In genomic region chr9:102054811-102055210, GRCh38 we compare ENCODE assay signal across 23 cellular contexts.
"Had no signal": no experiment of that assay in that cellular context is flagged by ENCODE, and none has a peak within 500 bp of the region (broad histone marks: within the 10 kb centered on the region; RNA-seq: fewer than 3 reads in every experiment).

No MANE protein-coding gene starts in this region.

- H3K27ac Mint-ChIP-seq: activated CD4-positive, alpha-beta memory T cell treated with anti-CD3 and anti-CD28 coated beads, Interleukin-2, amount 10 ng/mL, durations not matched to agents 7 days and 5 days; activated CD4-positive, alpha-beta T cell treated with anti-CD3 and anti-CD28 coated beads for 36 hours; activated naive CD4-positive, alpha-beta T cell treated with anti-CD3 and anti-CD28 coated beads, Interleukin-2, amount 10 ng/mL, durations not matched to agents 7 days and 5 days; activated naive CD8-positive, alpha-beta T cell treated with anti-CD3 and anti-CD28 coated beads for 36 hours; activated T-cell treated with anti-CD3 and anti-CD28 coated beads, Interleukin-2, amount 50 U/mL, for 72 hours; activated T-helper 2 cell treated with anti-CD3 and anti-CD28 coated beads, Interferon-gamma antibody, Interleukin-2, Interleukin-4, amounts not matched to agents 10 μg/mL and 5 μg/mL and 100 μg/mL, durations not matched to agents 14 hours and 24 hours and 36 hours; T-helper 1 cell treated with Interleukin-12 subunit alpha and Interleukin-12 subunit beta and Interleukin-4 antibody, amounts not matched to agents 30 μg/mL and 1 μg/mL, for 36 hours had no signal

- H3K36me3 Mint-ChIP-seq: activated naive CD4-positive, alpha-beta T cell treated with anti-CD3 and anti-CD28 coated beads, Interleukin-2, amount 10 ng/mL, durations not matched to agents 7 days and 5 days; activated naive CD8-positive, alpha-beta T cell treated with anti-CD3 and anti-CD28 coated beads for 36 hours had no signal

- H3K4me1 Mint-ChIP-seq: activated CD4-positive, alpha-beta memory T cell treated with anti-CD3 and anti-CD28 coated beads, Interleukin-2, amount 10 ng/mL, durations not matched to agents 7 days and 5 days; activated CD4-positive, alpha-beta T cell treated with anti-CD3 and anti-CD28 coated beads for 36 hours; activated naive CD8-positive, alpha-beta T cell treated with anti-CD3 and anti-CD28 coated beads for 36 hours had no signal

- DNase-seq: activated CD4-positive, alpha-beta memory T cell treated with anti-CD3 and anti-CD28 coated beads, Interleukin-2, amount 10 ng/mL, durations not matched to agents 7 days and 5 days; activated CD4-positive, alpha-beta T cell treated with anti-CD3 and anti-CD28 coated beads for 36 hours; activated CD4-positive, alpha-beta T cell treated with anti-CD3 and anti-CD28 coated beads, Interleukin-2, amount 50 U/mL, for 1 hour; activated CD4-positive, CD25-positive, alpha-beta regulatory T cell; activated gamma-delta T cell treated with Interleukin-2 at 50 U/mL for 16 hours; activated naive CD4-positive, alpha-beta T cell treated with anti-CD3 and anti-CD28 coated beads, Interleukin-2, amount 10 ng/mL, durations not matched to agents 7 days and 5 days; activated naive CD8-positive, alpha-beta T cell treated with anti-CD3 and anti-CD28 coated beads for 36 hours; activated T-cell treated with anti-CD3 and anti-CD28 coated beads, Interleukin-2, amount 50 U/mL, for 72 hours; brain microvascular endothelial cell; Karpas-422; NCI-H146; NCI-H187 treated with DMSO at 0.1 percent for 48 hours; NCI-H2081 treated with DMSO at 0.1 percent for 48 hours; NCI-H446; NCI-H524; Peyer's patch; SHP77; SW 1271 had no signal

- H3K27me3 Mint-ChIP-seq: activated CD4-positive, alpha-beta memory T cell treated with anti-CD3 and anti-CD28 coated beads, Interleukin-2, amount 10 ng/mL, durations not matched to agents 7 days and 5 days; activated CD4-positive, alpha-beta T cell treated with anti-CD3 and anti-CD28 coated beads for 36 hours; activated naive CD4-positive, alpha-beta T cell treated with anti-CD3 and anti-CD28 coated beads, Interleukin-2, amount 10 ng/mL, durations not matched to agents 7 days and 5 days; activated naive CD8-positive, alpha-beta T cell treated with anti-CD3 and anti-CD28 coated beads for 36 hours had no signal

- H3K9me3 Mint-ChIP-seq: activated naive CD8-positive, alpha-beta T cell treated with anti-CD3 and anti-CD28 coated beads for 36 hours; activated T-cell treated with anti-CD3 and anti-CD28 coated beads, Interleukin-2, amount 50 U/mL, for 72 hours; activated T-helper 2 cell treated with anti-CD3 and anti-CD28 coated beads, Interferon-gamma antibody, Interleukin-2, Interleukin-4, amounts not matched to agents 10 μg/mL and 5 μg/mL and 100 μg/mL, durations not matched to agents 14 hours and 24 hours and 36 hours; T-helper 1 cell treated with Interleukin-12 subunit alpha and Interleukin-12 subunit beta and Interleukin-4 antibody, amounts not matched to agents 30 μg/mL and 1 μg/mL, for 36 hours had no signal

- ATAC-seq: activated CD4-positive, alpha-beta T cell treated with anti-CD3 and anti-CD28 coated beads for 36 hours; activated T-cell treated with anti-CD3 and anti-CD28 coated beads, Interleukin-2, amount 50 U/mL, for 72 hours; SK-N-SH treated with all-trans-retinoic acid at 6 μM for 48 hours had no signal

- H3K4me3 ChIP-seq: cardiac muscle cell, Peyer's patch, SJSA1 had no signal

- H3K4me3 Mint-ChIP-seq: activated CD4-positive, alpha-beta memory T cell treated with anti-CD3 and anti-CD28 coated beads, Interleukin-2, amount 10 ng/mL, durations not matched to agents 7 days and 5 days; activated CD4-positive, alpha-beta T cell treated with anti-CD3 and anti-CD28 coated beads for 36 hours; activated naive CD4-positive, alpha-beta T cell treated with anti-CD3 and anti-CD28 coated beads, Interleukin-2, amount 10 ng/mL, durations not matched to agents 7 days and 5 days; activated naive CD8-positive, alpha-beta T cell treated with anti-CD3 and anti-CD28 coated beads for 36 hours; activated T-cell treated with anti-CD3 and anti-CD28 coated beads, Interleukin-2, amount 50 U/mL, for 72 hours; T-helper 1 cell treated with Interleukin-12 subunit alpha and Interleukin-12 subunit beta and Interleukin-4 antibody, amounts not matched to agents 30 μg/mL and 1 μg/mL, for 36 hours had no signal
